Comparison of ENCODE assay signal across 1 cellular context in genomic region chr21:30240661-30241060, GRCh38.
TF ChIP-seq lines count a peak whose summit lies in the region.

No MANE protein-coding gene starts in this region.

TF ChIP-seq in GM23338, 12 proteins besides CTCF, POLR2A, EP300 and RAD21:
- TF ChIP-seq, protein P1, sequence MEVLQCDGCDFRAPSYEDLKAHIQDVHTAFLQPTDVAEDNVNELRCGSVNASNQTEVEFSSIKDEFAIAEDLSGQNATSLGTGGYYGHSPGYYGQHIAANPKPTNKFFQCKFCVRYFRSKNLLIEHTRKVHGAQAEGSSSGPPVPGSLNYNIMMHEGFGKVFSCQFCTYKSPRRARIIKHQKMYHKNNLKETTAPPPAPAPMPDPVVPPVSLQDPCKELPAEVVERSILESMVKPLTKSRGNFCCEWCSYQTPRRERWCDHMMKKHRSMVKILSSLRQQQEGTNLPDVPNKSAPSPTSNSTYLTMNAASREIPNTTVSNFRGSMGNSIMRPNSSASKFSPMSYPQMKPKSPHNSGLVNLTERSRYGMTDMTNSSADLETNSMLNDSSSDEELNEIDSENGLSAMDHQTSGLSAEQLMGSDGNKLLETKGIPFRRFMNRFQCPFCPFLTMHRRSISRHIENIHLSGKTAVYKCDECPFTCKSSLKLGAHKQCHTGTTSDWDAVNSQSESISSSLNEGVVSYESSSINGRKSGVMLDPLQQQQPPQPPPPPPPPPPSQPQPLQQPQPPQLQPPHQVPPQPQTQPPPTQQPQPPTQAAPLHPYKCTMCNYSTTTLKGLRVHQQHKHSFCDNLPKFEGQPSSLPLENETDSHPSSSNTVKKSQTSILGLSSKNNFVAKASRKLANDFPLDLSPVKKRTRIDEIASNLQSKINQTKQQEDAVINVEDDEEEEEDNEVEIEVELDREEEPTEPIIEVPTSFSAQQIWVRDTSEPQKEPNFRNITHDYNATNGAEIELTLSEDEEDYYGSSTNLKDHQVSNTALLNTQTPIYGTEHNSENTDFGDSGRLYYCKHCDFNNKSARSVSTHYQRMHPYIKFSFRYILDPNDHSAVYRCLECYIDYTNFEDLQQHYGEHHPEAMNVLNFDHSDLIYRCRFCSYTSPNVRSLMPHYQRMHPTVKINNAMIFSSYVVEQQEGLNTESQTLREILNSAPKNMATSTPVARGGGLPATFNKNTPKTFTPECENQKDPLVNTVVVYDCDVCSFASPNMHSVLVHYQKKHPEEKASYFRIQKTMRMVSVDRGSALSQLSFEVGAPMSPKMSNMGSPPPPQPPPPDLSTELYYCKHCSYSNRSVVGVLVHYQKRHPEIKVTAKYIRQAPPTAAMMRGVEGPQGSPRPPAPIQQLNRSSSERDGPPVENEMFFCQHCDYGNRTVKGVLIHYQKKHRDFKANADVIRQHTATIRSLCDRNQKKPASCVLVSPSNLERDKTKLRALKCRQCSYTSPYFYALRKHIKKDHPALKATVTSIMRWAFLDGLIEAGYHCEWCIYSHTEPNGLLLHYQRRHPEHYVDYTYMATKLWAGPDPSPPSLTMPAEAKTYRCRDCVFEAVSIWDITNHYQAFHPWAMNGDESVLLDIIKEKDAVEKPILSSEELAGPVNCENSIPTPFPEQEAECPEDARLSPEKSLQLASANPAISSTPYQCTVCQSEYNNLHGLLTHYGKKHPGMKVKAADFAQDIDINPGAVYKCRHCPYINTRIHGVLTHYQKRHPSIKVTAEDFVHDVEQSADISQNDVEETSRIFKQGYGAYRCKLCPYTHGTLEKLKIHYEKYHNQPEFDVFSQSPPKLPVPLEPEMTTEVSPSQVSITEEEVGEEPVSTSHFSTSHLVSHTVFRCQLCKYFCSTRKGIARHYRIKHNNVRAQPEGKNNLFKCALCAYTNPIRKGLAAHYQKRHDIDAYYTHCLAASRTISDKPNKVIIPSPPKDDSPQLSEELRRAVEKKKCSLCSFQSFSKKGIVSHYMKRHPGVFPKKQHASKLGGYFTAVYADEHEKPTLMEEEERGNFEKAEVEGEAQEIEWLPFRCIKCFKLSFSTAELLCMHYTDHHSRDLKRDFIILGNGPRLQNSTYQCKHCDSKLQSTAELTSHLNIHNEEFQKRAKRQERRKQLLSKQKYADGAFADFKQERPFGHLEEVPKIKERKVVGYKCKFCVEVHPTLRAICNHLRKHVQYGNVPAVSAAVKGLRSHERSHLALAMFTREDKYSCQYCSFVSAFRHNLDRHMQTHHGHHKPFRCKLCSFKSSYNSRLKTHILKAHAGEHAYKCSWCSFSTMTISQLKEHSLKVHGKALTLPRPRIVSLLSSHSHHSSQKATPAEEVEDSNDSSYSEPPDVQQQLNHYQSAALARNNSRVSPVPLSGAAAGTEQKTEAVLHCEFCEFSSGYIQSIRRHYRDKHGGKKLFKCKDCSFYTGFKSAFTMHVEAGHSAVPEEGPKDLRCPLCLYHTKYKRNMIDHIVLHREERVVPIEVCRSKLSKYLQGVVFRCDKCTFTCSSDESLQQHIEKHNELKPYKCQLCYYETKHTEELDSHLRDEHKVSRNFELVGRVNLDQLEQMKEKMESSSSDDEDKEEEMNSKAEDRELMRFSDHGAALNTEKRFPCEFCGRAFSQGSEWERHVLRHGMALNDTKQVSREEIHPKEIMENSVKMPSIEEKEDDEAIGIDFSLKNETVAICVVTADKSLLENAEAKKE (CRISPR knock-in tag; IDR thresholded peaks at IDR 0.05), result no peak
- TF ChIP-seq ETS1 (IDR thresholded peaks at IDR 0.05) (no peak), JUNB (IDR thresholded peaks at IDR 0.05; ENCODE audit: unreplicated experiment) (no peak), ZNF331 (CRISPR knock-in tag; IDR thresholded peaks at IDR 0.05; ENCODE audit: low read depth) (no peak), STAT1 (IDR thresholded peaks at IDR 0.05; ENCODE audit: unreplicated experiment) (no peak), ZNF114 (CRISPR knock-in tag; IDR thresholded peaks at IDR 0.05) (no peak), EZH2 (IDR thresholded peaks at IDR 0.05; ENCODE audit: low read depth, unreplicated experiment) (no peak), EZH2phosphoT487 (IDR thresholded peaks at IDR 0.05; ENCODE audit: unreplicated experiment) (no peak), POLR2AphosphoS5 (IDR thresholded peaks at IDR 0.05; ENCODE audit: low read depth) (no peak), CREB1 (CRISPR knock-in tag; IDR thresholded peaks at IDR 0.05; ENCODE audit: low read depth) (no peak), NANOG (IDR thresholded peaks at IDR 0.05; ENCODE audit: borderline replicate concordance) (no peak)
- TF ChIP-seq, protein P2, sequence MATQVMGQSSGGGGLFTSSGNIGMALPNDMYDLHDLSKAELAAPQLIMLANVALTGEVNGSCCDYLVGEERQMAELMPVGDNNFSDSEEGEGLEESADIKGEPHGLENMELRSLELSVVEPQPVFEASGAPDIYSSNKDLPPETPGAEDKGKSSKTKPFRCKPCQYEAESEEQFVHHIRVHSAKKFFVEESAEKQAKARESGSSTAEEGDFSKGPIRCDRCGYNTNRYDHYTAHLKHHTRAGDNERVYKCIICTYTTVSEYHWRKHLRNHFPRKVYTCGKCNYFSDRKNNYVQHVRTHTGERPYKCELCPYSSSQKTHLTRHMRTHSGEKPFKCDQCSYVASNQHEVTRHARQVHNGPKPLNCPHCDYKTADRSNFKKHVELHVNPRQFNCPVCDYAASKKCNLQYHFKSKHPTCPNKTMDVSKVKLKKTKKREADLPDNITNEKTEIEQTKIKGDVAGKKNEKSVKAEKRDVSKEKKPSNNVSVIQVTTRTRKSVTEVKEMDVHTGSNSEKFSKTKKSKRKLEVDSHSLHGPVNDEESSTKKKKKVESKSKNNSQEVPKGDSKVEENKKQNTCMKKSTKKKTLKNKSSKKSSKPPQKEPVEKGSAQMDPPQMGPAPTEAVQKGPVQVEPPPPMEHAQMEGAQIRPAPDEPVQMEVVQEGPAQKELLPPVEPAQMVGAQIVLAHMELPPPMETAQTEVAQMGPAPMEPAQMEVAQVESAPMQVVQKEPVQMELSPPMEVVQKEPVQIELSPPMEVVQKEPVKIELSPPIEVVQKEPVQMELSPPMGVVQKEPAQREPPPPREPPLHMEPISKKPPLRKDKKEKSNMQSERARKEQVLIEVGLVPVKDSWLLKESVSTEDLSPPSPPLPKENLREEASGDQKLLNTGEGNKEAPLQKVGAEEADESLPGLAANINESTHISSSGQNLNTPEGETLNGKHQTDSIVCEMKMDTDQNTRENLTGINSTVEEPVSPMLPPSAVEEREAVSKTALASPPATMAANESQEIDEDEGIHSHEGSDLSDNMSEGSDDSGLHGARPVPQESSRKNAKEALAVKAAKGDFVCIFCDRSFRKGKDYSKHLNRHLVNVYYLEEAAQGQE (IDR thresholded peaks at IDR 0.05; ENCODE audit: unreplicated experiment), result no peak
TF ChIP-seq in GM23338: peak in this region for 0.
